ENCODE assay signal across 34 cellular contexts in the genomic region with DNA sequence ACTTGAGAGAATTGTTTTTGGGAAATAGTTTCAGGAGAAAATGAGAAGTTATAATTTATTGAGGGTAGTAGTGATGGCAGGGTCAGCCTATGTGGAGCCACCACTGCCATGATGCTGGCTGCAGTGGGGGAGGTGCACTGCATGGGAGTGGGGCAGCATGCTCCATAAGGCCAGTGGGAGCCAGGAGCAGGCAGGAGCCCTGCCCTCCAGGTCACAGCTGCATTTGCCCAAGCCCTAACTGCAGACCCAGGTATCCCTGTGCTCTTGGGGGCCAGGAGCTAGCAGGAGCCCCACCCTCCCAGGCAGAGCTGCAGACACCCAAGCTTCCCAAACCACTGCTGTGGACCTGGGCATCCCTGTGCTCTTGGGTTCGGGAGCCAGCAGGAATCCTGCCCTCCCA.
"Had no signal": no experiment of that assay in that cellular context is flagged by ENCODE, and none has a peak within 500 bp of the region (broad histone marks: within the 10 kb centered on the region; RNA-seq: fewer than 3 reads in every experiment).

No MANE protein-coding gene starts in this region.

- H3K4me2 ChIP-seq: KMS-11 had no signal

- H3K36me3 ChIP-seq: MG63 had no signal

- DNase-seq: Karpas-422, Kasumi-1, KG1, MG63, MM.1S, MV-4-11, NCI-H1048, NCI-H1092, NCI-H1092 treated with DMSO at 0.1 percent for 48 hours, NCI-H1105, NCI-H1105 treated with DMSO at 0.1 percent for 48 hours, NCI-H1417, NCI-H1417 treated with DMSO at 0.1 percent for 48 hours, NCI-H1436, NCI-H1436 treated with DMSO at 0.1 percent for 48 hours, NCI-H146, NCI-H1694, NCI-H1694 treated with DMSO at 0.1 percent for 48 hours, NCI-H187, NCI-H187 treated with DMSO at 0.1 percent for 48 hours, NCI-H1930, NCI-H2029, NCI-H2029 treated with DMSO at 0.1 percent for 48 hours, NCI-H2081, NCI-H2081 treated with DMSO at 0.1 percent for 48 hours, NCI-H2107, NCI-H2171, NCI-H2171 treated with DMSO at 0.1 percent for 48 hours, NCI-H2227 treated with DMSO at 0.1 percent for 48 hours, NCI-H226, NCI-H345, NCI-H446, NCI-H446 treated with DMSO at 0.1 percent for 48 hours had no signal

- H3K9ac ChIP-seq: KMS-11 had no signal

- H3K9me3 ChIP-seq: MG63 had no signal

- H3K4me3 ChIP-seq: MG63 had no signal

- H3K27ac ChIP-seq: KMS-11 had no signal

- H3K27me3 ChIP-seq: MG63 had no signal
